Comparison of ENCODE assay signal across 22 cellular contexts in the genomic region with DNA sequence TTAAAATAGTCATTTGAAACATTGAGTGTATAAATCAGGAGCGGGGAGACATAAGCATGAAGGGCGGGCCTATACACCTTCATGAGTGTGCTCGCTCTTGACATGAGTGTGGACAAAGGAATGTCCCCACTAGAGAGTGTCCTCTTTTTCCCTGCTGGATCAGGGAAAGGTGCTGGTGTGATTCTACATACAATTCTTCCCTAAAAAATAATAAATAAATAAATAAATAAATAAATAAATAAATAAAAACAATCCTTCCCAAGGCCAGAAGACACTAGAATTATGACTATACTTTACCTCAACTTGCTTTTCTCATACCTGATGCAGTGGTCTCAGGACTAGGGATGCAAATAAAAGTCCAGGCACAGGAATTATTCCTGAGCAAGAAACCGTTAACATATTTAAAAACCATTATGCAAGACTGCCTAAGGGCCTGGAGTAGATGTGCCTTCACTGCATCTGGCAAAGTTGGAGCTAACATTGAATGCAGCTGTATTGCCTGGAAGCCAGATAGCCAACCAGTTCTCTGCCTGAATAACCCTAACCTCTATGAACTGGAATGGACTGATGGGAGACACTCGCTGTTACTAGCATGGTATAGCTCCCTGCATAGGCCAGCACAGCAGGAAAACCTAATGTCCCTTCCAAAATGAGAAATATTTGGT.
"Had no signal": no experiment of that assay in that cellular context is flagged by ENCODE, and none has a peak within 500 bp of the region (broad histone marks: within the 10 kb centered on the region; RNA-seq: fewer than 3 reads in every experiment).

No MANE protein-coding gene starts in this region.

- DNase-seq: colonic mucosa; dermis blood vessel endothelial cell; foreskin melanocyte; heart left ventricle; hippocampal formation; kidney glomerular epithelial cell; mammary epithelial cell; mucosa of descending colon; naive thymus-derived CD8-positive, alpha-beta T cell; nucleus accumbens; ovary; sigmoid colon; stimulated activated CD4-positive, alpha-beta T cell treated with anti-CD3 and anti-CD28 coated beads, Interleukin-2, amount 100 ng/mL, for 24 hours; stimulated activated CD4-positive, alpha-beta T cell treated with anti-CD3 and anti-CD28 coated beads, Interleukin-4, amount 100 ng/mL, for 4 hours; stimulated activated naive B cell treated with anti-CD40 and anti-IgM and Interleukin-4, amounts not matched to agents 10 μg/mL and 1 μg/mL and 100 μg/mL, for 72 hours; stimulated activated naive CD8-positive, alpha-beta T cell treated with anti-CD3 and anti-CD28 coated beads, Interleukin-15, amount 100 ng/mL, for 72 hours; transverse colon had no signal

- H3K27me3 ChIP-seq: colonic mucosa, heart left ventricle, ovary, right atrium auricular region, transverse colon had no signal

- ATAC-seq: heart left ventricle; mucosa of descending colon; naive thymus-derived CD8-positive, alpha-beta T cell; stimulated activated naive B cell treated with anti-CD40 and anti-IgM and Interleukin-4, amounts not matched to agents 10 μg/mL and 1 μg/mL and 100 μg/mL, for 72 hours; stimulated activated naive CD8-positive, alpha-beta T cell treated with anti-CD3 and anti-CD28 coated beads, Interleukin-15, amount 100 ng/mL, for 72 hours had no signal

- H3K4me2 ChIP-seq: neural progenitor cell had no signal

- H3K36me3 Mint-ChIP-seq: neural progenitor cell had no signal

- H3K9ac ChIP-seq: neural progenitor cell had no signal

- H3K4me3 Mint-ChIP-seq: neural progenitor cell; stimulated activated naive B cell treated with anti-CD40 and anti-IgM and Interleukin-4, amounts not matched to agents 10 μg/mL and 1 μg/mL and 100 μg/mL, for 72 hours; stimulated activated naive CD8-positive, alpha-beta T cell treated with anti-CD3 and anti-CD28 coated beads, Interleukin-15, amount 100 ng/mL, for 72 hours had no signal

- H3K27ac Mint-ChIP-seq: neural progenitor cell; stimulated activated naive B cell treated with anti-CD40 and anti-IgM and Interleukin-4, amounts not matched to agents 10 μg/mL and 1 μg/mL and 100 μg/mL, for 72 hours; stimulated activated naive CD8-positive, alpha-beta T cell treated with anti-CD3 and anti-CD28 coated beads, Interleukin-15, amount 100 ng/mL, for 72 hours had no signal

- FAIRE-seq: islet of Langerhans had no signal

- H3K9me3 Mint-ChIP-seq: neural progenitor cell; stimulated activated naive B cell treated with anti-CD40 and anti-IgM and Interleukin-4, amounts not matched to agents 10 μg/mL and 1 μg/mL and 100 μg/mL, for 72 hours; stimulated activated naive CD8-positive, alpha-beta T cell treated with anti-CD3 and anti-CD28 coated beads, Interleukin-15, amount 100 ng/mL, for 72 hours had no signal

- H3K27ac ChIP-seq: colonic mucosa, heart left ventricle, neural progenitor cell, ovary, right atrium auricular region, sigmoid colon, skin epidermis, thoracic aorta, transverse colon had no signal

- H3K36me3 ChIP-seq: colonic mucosa, neural progenitor cell, ovary, right atrium auricular region, sigmoid colon, thoracic aorta, transverse colon had no signal

- H3K27me3 Mint-ChIP-seq: stimulated activated naive B cell treated with anti-CD40 and anti-IgM and Interleukin-4, amounts not matched to agents 10 μg/mL and 1 μg/mL and 100 μg/mL, for 72 hours; stimulated activated naive CD8-positive, alpha-beta T cell treated with anti-CD3 and anti-CD28 coated beads, Interleukin-15, amount 100 ng/mL, for 72 hours had no signal

- H2AFZ ChIP-seq: neural progenitor cell had no signal

- H3K9me3 ChIP-seq: colonic mucosa, heart left ventricle, mucosa of descending colon, ovary, right atrium auricular region, sigmoid colon, thoracic aorta, transverse colon had no signal

- H3K4me3 ChIP-seq: colonic mucosa, heart left ventricle, mucosa of descending colon, neural progenitor cell, ovary, right atrium auricular region, sigmoid colon, skin epidermis, thoracic aorta, transverse colon had no signal
